Comparison of ENCODE assay signal across 30 cellular contexts in genomic region chr4:174236359-174236758, GRCh38.
"Had no signal": no experiment of that assay in that cellular context is flagged by ENCODE, and none has a peak within 500 bp of the region (broad histone marks: within the 10 kb centered on the region; RNA-seq: fewer than 3 reads in every experiment).

No MANE protein-coding gene starts in this region.

- H3K36me3 Mint-ChIP-seq: activated naive CD8-positive, alpha-beta T cell; WTC11 had no signal

- H3K27me3 Mint-ChIP-seq: activated CD4-positive, alpha-beta memory T cell treated with anti-CD3 and anti-CD28 coated beads, Interleukin-2, amount 10 ng/mL, durations not matched to agents 7 days and 5 days; activated CD4-positive, alpha-beta T cell treated with anti-CD3 and anti-CD28 coated beads, Interleukin-2, amount 10 ng/mL, durations not matched to agents 7 days and 5 days; activated naive CD8-positive, alpha-beta T cell; activated T-helper 17 cell treated with anti-CD3 and anti-CD28 coated beads, Interleukin-2, amount 50 U/mL, for 72 hours; central memory CD8-positive, alpha-beta T cell; dendritic cell treated with granulocyte-macrophage colony-stimulating factor and Interleukin-4, amounts not matched to agents 40 ng/mL and 50 ng/mL, for 4 days had no signal

- H3K27ac ChIP-seq: brain microvascular endothelial cell, coronary artery, dorsolateral prefrontal cortex, VCaP had no signal

- H3K27me3 ChIP-seq: brain microvascular endothelial cell, dorsolateral prefrontal cortex had no signal

- H3K4me1 Mint-ChIP-seq: activated CD4-positive, alpha-beta T cell treated with anti-CD3 and anti-CD28 coated beads, Interleukin-2, amount 10 ng/mL, durations not matched to agents 7 days and 5 days; activated T-helper 17 cell treated with anti-CD3 and anti-CD28 coated beads, Interleukin-2, amount 50 U/mL, for 72 hours; central memory CD8-positive, alpha-beta T cell; endodermal cell; WTC11 had no signal

- H3K4me3 ChIP-seq: coronary artery, dorsolateral prefrontal cortex had no signal

- H3K36me3 ChIP-seq: brain microvascular endothelial cell had no signal

- FAIRE-seq: astrocyte, bronchial epithelial cell had no signal

- H3K4me3 Mint-ChIP-seq: activated CD4-positive, alpha-beta memory T cell treated with anti-CD3 and anti-CD28 coated beads, Interleukin-2, amount 10 ng/mL, durations not matched to agents 7 days and 5 days; activated CD4-positive, alpha-beta T cell treated with anti-CD3 and anti-CD28 coated beads, Interleukin-2, amount 10 ng/mL, durations not matched to agents 7 days and 5 days; activated naive CD8-positive, alpha-beta T cell; activated T-cell treated with anti-CD3 and anti-CD28 coated beads, Interleukin-2, amount 50 U/mL, for 4 hours; activated T-helper 17 cell treated with anti-CD3 and anti-CD28 coated beads, Interleukin-2, amount 50 U/mL, for 72 hours; central memory CD8-positive, alpha-beta T cell; dendritic cell treated with granulocyte-macrophage colony-stimulating factor and Interleukin-4, amounts not matched to agents 40 ng/mL and 50 ng/mL, for 4 days; endodermal cell; WTC11 had no signal

- H3K9me3 Mint-ChIP-seq: activated CD4-positive, alpha-beta memory T cell treated with anti-CD3 and anti-CD28 coated beads, Interleukin-2, amount 10 ng/mL, durations not matched to agents 7 days and 5 days; activated CD4-positive, alpha-beta T cell treated with anti-CD3 and anti-CD28 coated beads, Interleukin-2, amount 10 ng/mL, durations not matched to agents 7 days and 5 days; activated T-cell treated with anti-CD3 and anti-CD28 coated beads, Interleukin-2, amount 50 U/mL, for 4 hours; activated T-helper 17 cell treated with anti-CD3 and anti-CD28 coated beads, Interleukin-2, amount 50 U/mL, for 72 hours; central memory CD8-positive, alpha-beta T cell; dendritic cell treated with granulocyte-macrophage colony-stimulating factor and Interleukin-4, amounts not matched to agents 40 ng/mL and 50 ng/mL, for 4 days; endodermal cell; WTC11 had no signal

- H3K27ac Mint-ChIP-seq: activated CD4-positive, alpha-beta memory T cell treated with anti-CD3 and anti-CD28 coated beads, Interleukin-2, amount 10 ng/mL, durations not matched to agents 7 days and 5 days; activated CD4-positive, alpha-beta T cell treated with anti-CD3 and anti-CD28 coated beads, Interleukin-2, amount 10 ng/mL, durations not matched to agents 7 days and 5 days; activated naive CD8-positive, alpha-beta T cell; activated T-helper 17 cell treated with anti-CD3 and anti-CD28 coated beads, Interleukin-2, amount 50 U/mL, for 72 hours; dendritic cell treated with granulocyte-macrophage colony-stimulating factor and Interleukin-4, amounts not matched to agents 40 ng/mL and 50 ng/mL, for 4 days; endodermal cell; WTC11 had no signal

- ATAC-seq: activated T-cell treated with anti-CD3 and anti-CD28 coated beads, Interleukin-2, amount 50 U/mL, for 4 hours; activated T-helper 17 cell treated with anti-CD3 and anti-CD28 coated beads, Interleukin-2, amount 50 U/mL, for 72 hours; esophagus mucosa; WTC11 had no signal

- DNase-seq: activated CD4-positive, alpha-beta memory T cell treated with anti-CD3 and anti-CD28 coated beads, Interleukin-2, amount 10 ng/mL, durations not matched to agents 7 days and 5 days; activated CD4-positive, alpha-beta T cell treated with anti-CD3 and anti-CD28 coated beads for 1 hour; activated CD4-positive, alpha-beta T cell treated with anti-CD3 and anti-CD28 coated beads for 4 hours; activated CD4-positive, alpha-beta T cell treated with anti-CD3 and anti-CD28 coated beads, Interleukin-2, amount 10 ng/mL, durations not matched to agents 7 days and 5 days; activated CD4-positive, alpha-beta T cell treated with anti-CD3 and anti-CD28 coated beads, Interleukin-2, amount 50 U/mL, for 4 hours; activated CD8-positive, alpha-beta memory T cell treated with anti-CD3 and anti-CD28 coated beads for 24 hours; activated effector memory CD4-positive, alpha-beta T cell treated with Interleukin-2 at 50 U/mL for 16 hours; activated gamma-delta T cell treated with Interleukin-2 at 50 U/mL for 16 hours; activated naive CD4-positive, alpha-beta T cell treated with anti-CD3 and anti-CD28 coated beads, Interleukin-2, amount 50 U/mL, for 16 hours; activated naive CD4-positive, alpha-beta T cell treated with Interleukin-2 at 50 U/mL for 16 hours; activated T-cell treated with anti-CD3 and anti-CD28 coated beads, Interleukin-2, amount 50 U/mL, for 4 hours; amniotic stem cell; anterior cingulate cortex; brain microvascular endothelial cell; dorsolateral prefrontal cortex; effector memory CD4-positive, alpha-beta T cell; endodermal cell; foreskin fibroblast; head of caudate nucleus; T-helper 2 cell had no signal
